In the genomic region with DNA sequence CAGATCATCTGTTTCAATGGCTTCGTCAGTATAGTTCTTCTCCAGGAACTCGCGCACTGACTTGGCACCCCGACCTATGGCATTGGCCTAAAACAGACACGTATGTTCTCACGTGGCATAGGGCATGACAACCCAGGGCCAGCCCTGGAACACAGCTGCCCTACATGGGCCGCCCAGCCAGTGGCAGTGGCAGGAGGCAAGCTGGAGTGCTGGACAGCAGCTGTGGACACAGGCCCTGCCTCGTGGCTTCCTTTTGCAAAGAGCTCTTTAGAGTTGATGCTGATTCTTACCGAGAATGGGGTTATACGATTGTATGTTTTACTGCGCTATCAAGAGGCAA, we compare ENCODE assay signal across 17 cellular contexts. TPM values are rescaled to one million over a fixed set of nuclear protein-coding genes. Genes with fewer than 3 reads are reported as not detected.
A peak's percentile ranks its signal among the peaks of the same experiment; 100 is the strongest.
DNase-seq lines count a peak whose midpoint lies in the region; ATAC-seq, FAIRE-seq and TF ChIP-seq lines count a peak whose summit lies in the region.
"Had no signal": no experiment of that assay in that cellular context is flagged by ENCODE, and none has a peak within 500 bp of the region (broad histone marks: within the 10 kb centered on the region; RNA-seq: fewer than 3 reads in every experiment).

No MANE protein-coding gene starts in this region.

- no peak overlapping the region for H3T11ph ChIP-seq in H9 (ENCODE audit: low read length)

- no peak overlapping the region for H2BK20ac ChIP-seq in H9 (ENCODE audit: low read depth, low read length, poor library complexity, severe bottlenecking)

- H3K56ac ChIP-seq in H9 (ENCODE audit: insufficient read length, low read depth, low read length) = no peak overlapping the region

- no peak for TF ChIP-seq CTCF in CD4-positive, alpha-beta T cell (IDR thresholded peaks at IDR 0.05)
- TF ChIP-seq CTCF in H9 (conservative IDR thresholded peaks at IDR 0.05) (no peak), GM12878 (IDR thresholded peaks at IDR 0.05 in 2 of 3, conservative IDR thresholded peaks at IDR 0.05 in 1 of 3; ENCODE audit: control insufficient read depth in 2 of 3, extremely low read depth in 1 of 3, insufficient read depth in 1 of 3, low read depth in 3 of 3, low read length in 3 of 3) (no peak), neural crest cell (conservative IDR thresholded peaks at IDR 0.05) (no peak), WERI-Rb-1 (IDR thresholded peaks at IDR 0.05; ENCODE audit: low read depth, low read length) (no peak)

- no peak overlapping the region for H2BK120ac ChIP-seq in H9 (ENCODE audit: low read depth, low read length, poor library complexity, severe bottlenecking)

- no peaks in the 10 kb centered on the region for H3K9me3 ChIP-seq in CD4-positive, alpha-beta T cell (ENCODE audit: control insufficient read depth, low read length)
- H3K9me3 ChIP-seq in H9 (ENCODE audit: control insufficient read depth, low read depth, low read length) (no peaks in the 10 kb centered on the region), GM12878 (replicated peaks; ENCODE audit: control insufficient read depth, insufficient read depth, low read length) (no peaks in the 10 kb centered on the region), WERI-Rb-1 (ENCODE audit: severe bottlenecking) (no peaks in the 10 kb centered on the region)
- H3K9me3 ChIP-seq: esophagus squamous epithelium had no signal

- H3K27ac ChIP-seq in CD4-positive, alpha-beta T cell (ENCODE audit: low read depth, low read length) = no peak overlapping the region
- H3K27ac ChIP-seq in H9 (ENCODE audit: insufficient read length, low read depth, low read length) (no peak overlapping the region), GM12878 (ENCODE audit: control insufficient read depth, insufficient read depth) (no peak overlapping the region), WERI-Rb-1 (no peak overlapping the region)
- H3K27ac ChIP-seq: esophagus squamous epithelium, skin epidermis had no signal

- no peak for DNase-seq in CD4-positive, alpha-beta T cell
- no peak for DNase-seq in H9
- no peak for DNase-seq in GM12878 (ENCODE audit: low read depth, low spot score)
- no peak for DNase-seq in neural crest cell (ENCODE audit: low read depth, low spot score)
- no peak for DNase-seq in WERI-Rb-1
- no peak for DNase-seq in NCI-H748 treated with DMSO at 0.1 percent for 48 hours (lab: John Stamatoyannopoulos, UW)
- DNase-seq: activated naive CD4-positive, alpha-beta T cell; esophagus squamous epithelium; Karpas-422; NCI-H1092; NCI-H2081 treated with DMSO at 0.1 percent for 48 hours; NCI-H510A treated with DMSO at 0.1 percent for 48 hours; SHP77 treated with DMSO at 0.1 percent for 48 hours; stimulated activated CD4-positive, alpha-beta T cell treated with anti-CD3 and anti-CD28 coated beads, Interleukin-4, amount 100 ng/mL, for 24 hours had no signal

- TF ChIP-seq POLR2A in GM12878 (IDR thresholded peaks at IDR 0.05; ENCODE audit: low read depth, low read length) = no peak

- H3K4me3 Mint-ChIP-seq in CD4-positive, alpha-beta T cell = peak overlapping the region; percentile 34
- H3K4me3 Mint-ChIP-seq in H9 (0 out of 5 replicates have a peak overlapping the region, but pooled peaks of 1 of the 2 experiments have one; percentile 14), neural crest cell (peak overlapping the region; percentile 82)

- SMC1A ChIA-PET in GM12878 (lab: Charles Lee; ENCODE audit: uncharacterized antibody, unreplicated experiment) = interaction anchor here (1.4 kb wide), 2 partner anchors 12 to 117 kb away, joined by 3 to 4 read pairs; no protein-coding TSS in a partner anchor

- no peak overlapping the region for H3K23ac ChIP-seq in H9 (ENCODE audit: insufficient read length, low read depth, low read length)

- H3K36me3 ChIP-seq in GM12878 (ENCODE audit: control insufficient read depth in 2 of 2, insufficient read depth in 2 of 2, low read length in 1 of 2) = peaks cover 39 to 52% of the 10 kb centered on the region in 2 experiments
- peaks cover 85% of the 10 kb centered on the region for H3K36me3 ChIP-seq in WERI-Rb-1

- no CpG with 5 or more reads among the region's 11 CpGs for WGBS in H9 (ENCODE audit: extremely low coverage, insufficient read length, low lambda C conversion rate)
- WGBS in GM12878 (ENCODE audit: insufficient coverage, insufficient replicate concordance, low lambda C conversion rate, missing lambda C conversion rate) = 82% methylated on average over 11 of the region's 11 CpGs

- no peak overlapping the region for H2BK5ac ChIP-seq in H9 (ENCODE audit: insufficient read length, low read length)

- in situ Hi-C loops in GM12878 (cut with MboI) = no loop called here

- H4K20me1 ChIP-seq in H9 (ENCODE audit: control insufficient read depth, insufficient read depth, insufficient read length) = no peaks in the 10 kb centered on the region
- peaks cover 20% of the 10 kb centered on the region for H4K20me1 ChIP-seq in GM12878 (ENCODE audit: control insufficient read depth, insufficient read depth)

- H3K9ac ChIP-seq in H9 (ENCODE audit: extremely low read depth, insufficient read length, low read length) = no peak overlapping the region
- H3K9ac ChIP-seq in GM12878 (ENCODE audit: control insufficient read depth, insufficient read depth, low read length) = no peak overlapping the region

- FAIRE-seq in GM12878 (lab: Jason Lieb, UNC) = peak; percentile 23

- BruUV-seq in GM12878 (replicated peaks; lab: Mats Ljungman, UMichigan) = no TSS peak

- H4K91ac ChIP-seq in H9 (ENCODE audit: insufficient read length, low read depth, low read length) = no peak overlapping the region

- no peak overlapping the region for H2AK5ac ChIP-seq in H9 (ENCODE audit: insufficient read length, low read length)

- intact Hi-C loops in CD4-positive, alpha-beta T cell (cut with DNase I, micrococcal nuclease) = loop anchor here in 1 of 2 experiments (5.0 kb wide), 1 partner anchor 71 kb away; the partner anchor contains the start of gene TAF4
- intact Hi-C loops in GM12878 (cut with micrococcal nuclease; ENCODE audit: unreplicated experiment) = no loop called here

- H3K14ac ChIP-seq in H9 (ENCODE audit: insufficient read depth, low read length) = no peak overlapping the region

- H3K23me2 ChIP-seq in H9 (ENCODE audit: insufficient read length, low read depth, low read length, poor library complexity, severe bottlenecking) = peaks cover 7% of the 10 kb centered on the region

- RAD21 ChIA-PET in GM12878 (lab: Charles Lee; ENCODE audit: unreplicated experiment) = interaction anchor here (3.3 kb wide), 1 partner anchor 127 kb away, joined by 18 read pairs; no protein-coding TSS in a partner anchor

- POLR2A ChIA-PET in CD4-positive, alpha-beta T cell (lab: Charles Lee) = interaction anchor here (1.1 to 3.7 kb wide), 3 partner anchors 16 to 127 kb away, joined by 3 to 24 read pairs (median 3); partner anchors contain the start of gene LSM14B
- POLR2A ChIA-PET in GM12878 (lab: Charles Lee) = no interaction called here

- H3K79me1 ChIP-seq in H9 (ENCODE audit: insufficient read depth, low read depth, low read length, poor library complexity, severe bottlenecking) = no peaks in the 10 kb centered on the region

- no peaks in the 10 kb centered on the region for H3K9me3 Mint-ChIP-seq in CD4-positive, alpha-beta T cell
- no peaks in the 10 kb centered on the region for H3K9me3 Mint-ChIP-seq in H9
- no peaks in the 10 kb centered on the region for H3K9me3 Mint-ChIP-seq in neural crest cell

- no peak for ATAC-seq in CD4-positive, alpha-beta T cell (ENCODE audit: poor library complexity)
- ATAC-seq in GM12878 (no peak), GM21526 (IDR thresholded peaks at IDR 0.05; ENCODE audit: low FRiP score, unreplicated experiment) (no peak)

- no peak overlapping the region for H2BK12ac ChIP-seq in H9 (ENCODE audit: insufficient read length, low read depth, low read length)

- H3K4me1 ChIP-seq in H9 (ENCODE audit: insufficient read depth, low read length) = no peaks in the 10 kb centered on the region
- H3K4me1 ChIP-seq in GM12878 (ENCODE audit: control insufficient read depth, insufficient read depth, low read length) = peaks cover 8% of the 10 kb centered on the region

- H3K4me2 ChIP-seq in H9 (ENCODE audit: insufficient read depth, insufficient read length, low read length) (no peak overlapping the region), GM12878 (ENCODE audit: control insufficient read depth, insufficient read depth) (no peak overlapping the region)

- H3K27me3 ChIP-seq in CD4-positive, alpha-beta T cell (ENCODE audit: control insufficient read depth, insufficient read depth, low read length) = no peaks in the 10 kb centered on the region
- H3K27me3 ChIP-seq in H9 (ENCODE audit: insufficient read depth, low read length) (no peaks in the 10 kb centered on the region), GM12878 (replicated peaks in 1 of 2; ENCODE audit: control insufficient read depth in 2 of 2, insufficient read depth in 2 of 2, low read length in 1 of 2) (no peaks in the 10 kb centered on the region), WERI-Rb-1 (ENCODE audit: insufficient read depth, low read depth, severe bottlenecking) (no peaks in the 10 kb centered on the region)
- H3K27me3 ChIP-seq: cardiac muscle cell, esophagus squamous epithelium had no signal

- H3K18ac ChIP-seq in H9 (ENCODE audit: insufficient read length, low read depth, low read length) = no peak overlapping the region

- peak overlapping the region; percentile 77 for H3K27ac Mint-ChIP-seq in CD4-positive, alpha-beta T cell
- H3K27ac Mint-ChIP-seq in H9 (peak overlapping the region in 2 of 3 experiments; percentile 70 to 82; a peak in 3 of 7 replicates), neural crest cell (ENCODE audit: unreplicated experiment) (peak overlapping the region; percentile 64)

- TF ChIP-seq RAD21 in GM12878 (IDR thresholded peaks at IDR 0.05; ENCODE audit: insufficient read depth, low read depth, low read length) = no peak

- H3K4me3 ChIP-seq in GM12878 (no peak overlapping the region), WERI-Rb-1 (ENCODE audit: low read depth, low read length) (no peak overlapping the region)
- H3K4me3 ChIP-seq: cardiac muscle cell, esophagus squamous epithelium, skin epidermis had no signal

- H2BK15ac ChIP-seq in H9 (ENCODE audit: low read depth, low read length) = no peak overlapping the region

- H3K79me2 ChIP-seq in H9 (ENCODE audit: insufficient read depth, low read length) = peaks cover 18% of the 10 kb centered on the region; the same call in 1 of the 2 replicates
- peaks cover 43% of the 10 kb centered on the region for H3K79me2 ChIP-seq in GM12878 (ENCODE audit: control insufficient read depth, insufficient read depth, low read length)

- no peak overlapping the region for H4K8ac ChIP-seq in H9 (replicated peaks; ENCODE audit: insufficient read length, low read depth, low read length)

- no peaks in the 10 kb centered on the region for H3K27me3 Mint-ChIP-seq in CD4-positive, alpha-beta T cell
- H3K27me3 Mint-ChIP-seq in H9 (ENCODE audit: low read depth) (no peaks in the 10 kb centered on the region; the same call in 1 of the 2 replicates), neural crest cell (ENCODE audit: low read depth) (peaks cover 5% of the 10 kb centered on the region)

- no peak for TF ChIP-seq EP300 in GM12878 (IDR thresholded peaks at IDR 0.05; ENCODE audit: borderline replicate concordance in 1 of 2, control insufficient read depth in 1 of 2, low read depth in 2 of 2, low read length in 2 of 2)

- no peak overlapping the region for H3K4ac ChIP-seq in H9 (ENCODE audit: low read depth, low read length)

- H2AFZ ChIP-seq in H9 (ENCODE audit: low read length) (no peak overlapping the region), GM12878 (ENCODE audit: control insufficient read depth, low read depth, low read length) (no peak overlapping the region)

- CTCF ChIA-PET in CD4-positive, alpha-beta T cell (lab: Charles Lee) = interaction anchor here (1.6 kb wide), 1 partner anchor 127 kb away, joined by 7 read pairs; no protein-coding TSS in a partner anchor
- CTCF ChIA-PET in GM12878 (lab: Yijun Ruan, JAX) = interaction anchor here (0.8 to 2.8 kb wide), 3 partner anchors 9 to 127 kb away, joined by 3 to 20 read pairs (median 4); no protein-coding TSS in a partner anchor

- peaks cover 57% of the 10 kb centered on the region for H3K4me1 Mint-ChIP-seq in CD4-positive, alpha-beta T cell (ENCODE audit: low read depth)
- H3K4me1 Mint-ChIP-seq in H9 = peaks cover 15% of the 10 kb centered on the region in 2 experiments
- H3K4me1 Mint-ChIP-seq in neural crest cell = peaks cover 22% of the 10 kb centered on the region

- no peak overlapping the region for H4K5ac ChIP-seq in H9 (ENCODE audit: insufficient read length, low read depth, low read length)

- peaks cover 91% of the 10 kb centered on the region for H3K36me3 Mint-ChIP-seq in CD4-positive, alpha-beta T cell (ENCODE audit: low read depth)
- H3K36me3 Mint-ChIP-seq in H9 (ENCODE audit: insufficient read depth in 1 of 3, low read depth in 3 of 3) (peaks cover 42 to 91% (median 72%) of the 10 kb centered on the region in 3 experiments; a peak in 6 of 7 replicates), neural crest cell (ENCODE audit: low read depth) (peaks cover 29% of the 10 kb centered on the region)

RNA-seq across cellular contexts. Expression of gene PSMA7, which starts 5.0 kb away (rescaled TPM):
- total RNA-seq in CD4-positive, alpha-beta T cell = 100 to 1,000 TPM; 150 to 158 TPM
- total RNA-seq in H9 (2021) = 332 and 337 TPM in 2 replicates
- total RNA-seq in GM12878 (2013; cell fraction: nucleolus; rRNA removed) = 59.7 and 68.2 TPM in 2 replicates
- total RNA-seq in GM12878 (2014; rRNA removed) = 323 and 324 TPM in 2 replicates
- total RNA-seq in GM12878 (2014; rRNA removed; fragmentation: Illumina TruSeq; extraction: Trizol) = 210 and 216 TPM in 2 replicates
- total RNA-seq in GM12878 (2021) = 348 and 359 TPM in 2 replicates
- 125 TPM for polyA plus RNA-seq in GM12878 (2011; ENCODE audit: low read depth)
- 273 and 397 TPM in 2 replicates for polyA plus RNA-seq in GM12878 (2011; rRNA removed)
- 444 and 554 TPM in 2 replicates for polyA plus RNA-seq in GM12878 (2011; cell fraction: cytosol; rRNA removed)
- 378 and 385 TPM in 2 replicates for polyA plus RNA-seq in GM12878 (2011; cell fraction: nucleus; rRNA removed)
- 199 and 211 TPM in 2 replicates for polyA plus RNA-seq in GM12878 (2012)
- 131 and 219 TPM in 2 replicates for polyA plus RNA-seq in GM12878 (2014; fragmentation: Illumina TruSeq; extraction: Trizol)
- polyA plus RNA-seq in GM12878 (2014; fragmentation: Nextera tagmentation; extraction: Ambion mirVana) = 100 to 1,000 TPM; 333 to 546 TPM
- 369 and 389 TPM in 2 replicates for polyA plus RNA-seq in GM12878 (2014; rRNA removed)
- 100 to 1,000 TPM; 824 to 857 TPM for polyA plus RNA-seq in GM12878 (2016; fragmentation: Nextera tagmentation; extraction: Ambion mirVana)
- polyA minus RNA-seq in GM12878 (2011; rRNA and poly(A)+ RNA removed) = 170 and 184 TPM in 2 replicates
- 58.0 and 86.2 TPM in 2 replicates for polyA minus RNA-seq in GM12878 (2011; cell fraction: cytosol; rRNA and poly(A)+ RNA removed)
- 32.9 and 52.9 TPM in 2 replicates for polyA minus RNA-seq in GM12878 (2011; cell fraction: nucleus; rRNA and poly(A)+ RNA removed)
- total RNA-seq in neural crest cell = 318 and 322 TPM in 2 replicates

RNA-seq across cellular contexts. Expression of gene SS18L1, which starts 5.4 kb away (rescaled TPM):
- total RNA-seq in CD4-positive, alpha-beta T cell = 10 to 100 TPM; 12.8 to 13.4 TPM
- 18.8 and 22.2 TPM in 2 replicates for total RNA-seq in H9 (2021)
- 55.6 and 59.3 TPM in 2 replicates for total RNA-seq in GM12878 (2013; cell fraction: nucleolus; rRNA removed)
- total RNA-seq in GM12878 (2014; rRNA removed) = 8.1 and 12.4 TPM in 2 replicates
- 6.1 and 6.6 TPM in 2 replicates for total RNA-seq in GM12878 (2014; rRNA removed; fragmentation: Illumina TruSeq; extraction: Trizol)
- 10.4 and 11.1 TPM in 2 replicates for total RNA-seq in GM12878 (2021)
- 2.8 TPM for polyA plus RNA-seq in GM12878 (2011; ENCODE audit: low read depth)
- 11.7 and 12.1 TPM in 2 replicates for polyA plus RNA-seq in GM12878 (2011; rRNA removed)
- polyA plus RNA-seq in GM12878 (2011; cell fraction: cytosol; rRNA removed) = 8.8 and 17.7 TPM in 2 replicates
- polyA plus RNA-seq in GM12878 (2011; cell fraction: nucleus; rRNA removed) = 46.7 and 57.7 TPM in 2 replicates
- polyA plus RNA-seq in GM12878 (2012) = 6.1 and 8.3 TPM in 2 replicates
- 7.0 and 8.2 TPM in 2 replicates for polyA plus RNA-seq in GM12878 (2014; fragmentation: Illumina TruSeq; extraction: Trizol)
- polyA plus RNA-seq in GM12878 (2014; fragmentation: Nextera tagmentation; extraction: Ambion mirVana) = 1 to 10 TPM; 1.8 to 2.2 TPM
- 20.0 and 21.8 TPM in 2 replicates for polyA plus RNA-seq in GM12878 (2014; rRNA removed)
- polyA plus RNA-seq in GM12878 (2016; fragmentation: Nextera tagmentation; extraction: Ambion mirVana) = 1 to 10 TPM; 2.4 to 2.8 TPM
- polyA minus RNA-seq in GM12878 (2011; rRNA and poly(A)+ RNA removed) = 9.8 and 20.6 TPM in 2 replicates
- polyA minus RNA-seq in GM12878 (2011; cell fraction: cytosol; rRNA and poly(A)+ RNA removed) = 6.7 and 7.0 TPM in 2 replicates
- polyA minus RNA-seq in GM12878 (2011; cell fraction: nucleus; rRNA and poly(A)+ RNA removed) = 13.2 and 25.6 TPM in 2 replicates
- total RNA-seq in neural crest cell = 29.6 and 30.0 TPM in 2 replicates

RNA-seq across cellular contexts. Expression of gene LSM14B, which starts 15.9 kb away (rescaled TPM):
- 10 to 100 TPM; 34.5 to 35.7 TPM for total RNA-seq in CD4-positive, alpha-beta T cell
- total RNA-seq in H9 (2021) (77.9 and 82.4 TPM in 2 replicates), GM12878 (2014; rRNA removed) (18.0 and 18.9 TPM in 2 replicates), GM12878 (2014; rRNA removed; fragmentation: Illumina TruSeq; extraction: Trizol) (13.3 and 16.2 TPM in 2 replicates), GM12878 (2021) (34.3 and 34.9 TPM in 2 replicates), neural crest cell (97.1 TPM in 2 replicates)
- 29.3 TPM in 2 replicates for total RNA-seq in GM12878 (2013; cell fraction: nucleolus; rRNA removed)
- 10.6 TPM for polyA plus RNA-seq in GM12878 (2011; ENCODE audit: low read depth)
- polyA plus RNA-seq in GM12878 (2011; rRNA removed) (25.5 and 33.2 TPM in 2 replicates), GM12878 (2014; fragmentation: Illumina TruSeq; extraction: Trizol) (8.9 and 15.1 TPM in 2 replicates), GM12878 (2014; fragmentation: Nextera tagmentation; extraction: Ambion mirVana) (1 to 10 TPM in 1 of 2 experiments, under 1 TPM in 1; 0.56 to 1.8 TPM), GM12878 (2014; rRNA removed) (29.6 and 30.3 TPM in 2 replicates), GM12878 (2016; fragmentation: Nextera tagmentation; extraction: Ambion mirVana) (1 to 10 TPM in 1 of 2 experiments, under 1 TPM in 1; 0.79 to 1.4 TPM)
- 30.6 and 42.4 TPM in 2 replicates for polyA plus RNA-seq in GM12878 (2011; cell fraction: cytosol; rRNA removed)
- polyA plus RNA-seq in GM12878 (2011; cell fraction: nucleus; rRNA removed) = 49.4 and 55.9 TPM in 2 replicates
- 26.7 and 32.9 TPM in 2 replicates for polyA plus RNA-seq in GM12878 (2012)
- 25.7 and 36.1 TPM in 2 replicates for polyA minus RNA-seq in GM12878 (2011; rRNA and poly(A)+ RNA removed)
- 15.6 and 16.8 TPM in 2 replicates for polyA minus RNA-seq in GM12878 (2011; cell fraction: cytosol; rRNA and poly(A)+ RNA removed)
- 12.8 and 25.0 TPM in 2 replicates for polyA minus RNA-seq in GM12878 (2011; cell fraction: nucleus; rRNA and poly(A)+ RNA removed)

RNA-seq across cellular contexts. Expression of gene MTG2, which starts 44.7 kb away (rescaled TPM):
- 1 to 10 TPM; 9.5 to 9.9 TPM for total RNA-seq in CD4-positive, alpha-beta T cell
- total RNA-seq in H9 (2021) (25.1 and 27.7 TPM in 2 replicates), GM12878 (2014; rRNA removed) (40.9 and 44.1 TPM in 2 replicates), GM12878 (2014; rRNA removed; fragmentation: Illumina TruSeq; extraction: Trizol) (19.3 and 28.5 TPM in 2 replicates), GM12878 (2021) (40.4 and 52.4 TPM in 2 replicates), neural crest cell (32.9 and 34.6 TPM in 2 replicates)
- 48.5 and 51.0 TPM in 2 replicates for total RNA-seq in GM12878 (2013; cell fraction: nucleolus; rRNA removed)
- polyA plus RNA-seq in GM12878 (2011; ENCODE audit: low read depth) = 12.8 TPM
- polyA plus RNA-seq in GM12878 (2011; rRNA removed) (22.2 and 32.9 TPM in 2 replicates), GM12878 (2014; fragmentation: Illumina TruSeq; extraction: Trizol) (10.4 and 31.4 TPM in 2 replicates), GM12878 (2014; fragmentation: Nextera tagmentation; extraction: Ambion mirVana) (1 to 10 TPM; 6.2 to 7.3 TPM), GM12878 (2014; rRNA removed) (44.5 and 45.2 TPM in 2 replicates), GM12878 (2016; fragmentation: Nextera tagmentation; extraction: Ambion mirVana) (10 to 100 TPM; 35.8 to 38.6 TPM)
- 44.6 and 54.2 TPM in 2 replicates for polyA plus RNA-seq in GM12878 (2011; cell fraction: cytosol; rRNA removed)
- 23.9 and 38.8 TPM in 2 replicates for polyA plus RNA-seq in GM12878 (2011; cell fraction: nucleus; rRNA removed)
- 18.6 and 25.9 TPM in 2 replicates for polyA plus RNA-seq in GM12878 (2012)
- 15.4 and 31.5 TPM in 2 replicates for polyA minus RNA-seq in GM12878 (2011; rRNA and poly(A)+ RNA removed)
- 6.9 and 9.5 TPM in 2 replicates for polyA minus RNA-seq in GM12878 (2011; cell fraction: cytosol; rRNA and poly(A)+ RNA removed)
- 8.2 and 26.7 TPM in 2 replicates for polyA minus RNA-seq in GM12878 (2011; cell fraction: nucleus; rRNA and poly(A)+ RNA removed)
